8 cellular contexts compared by ENCODE assay signal in the genomic region with DNA sequence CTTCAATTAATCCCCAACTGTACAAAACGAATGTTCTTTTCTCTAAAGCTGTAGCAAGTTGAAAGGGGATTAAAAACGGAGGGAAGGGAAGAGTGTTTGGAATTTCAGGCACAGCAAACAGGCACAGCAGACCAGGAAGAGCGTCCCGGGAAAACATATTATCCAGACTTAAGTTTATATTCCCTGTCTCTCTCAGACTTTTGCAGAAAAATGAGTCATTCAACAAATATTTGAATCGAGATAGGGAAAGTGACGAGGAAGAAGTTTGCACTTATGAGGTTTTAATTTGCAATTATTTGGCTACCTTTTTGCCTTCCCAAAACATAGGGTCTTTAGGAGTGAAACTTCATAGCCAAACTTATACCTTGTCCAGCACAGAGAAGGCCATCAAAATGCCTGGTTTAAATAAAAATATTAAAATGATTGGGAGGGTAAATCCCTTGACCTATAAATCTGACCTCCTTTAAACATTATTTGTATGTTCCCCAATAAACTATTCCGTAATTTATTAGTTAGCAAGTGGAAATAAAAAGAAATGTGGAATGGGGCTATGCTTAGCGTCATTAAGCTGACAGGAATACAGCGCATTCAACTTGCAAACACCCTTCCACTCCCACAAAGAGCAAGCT. TPM values are rescaled to one million over a fixed set of nuclear protein-coding genes. Genes with fewer than 3 reads are reported as not detected.
A peak's percentile ranks its signal among the peaks of the same experiment; 100 is the strongest.
DNase-seq lines count a peak whose midpoint lies in the region; ATAC-seq and TF ChIP-seq lines count a peak whose summit lies in the region.

No MANE protein-coding gene starts in this region.

- peak overlapping the region; percentile 52; the same call in 1 of the 2 replicates for H2AFZ ChIP-seq in Loucy (ENCODE audit: low read length)

- H3K9me2 ChIP-seq in Loucy (replicated peaks; ENCODE audit: low read depth, low read length) = no peaks in the 10 kb centered on the region

- peaks cover 6% of the 10 kb centered on the region; the same call in 1 of the 2 replicates for H3F3A ChIP-seq in Loucy (ENCODE audit: low read depth)

- no peaks in the 10 kb centered on the region for H4K20me1 ChIP-seq in BLaER1 treated with 17β-estradiol and CSF1 and Interleukin-3, amounts not matched to agents 10 nM and 100 nM
- no peaks in the 10 kb centered on the region for H4K20me1 ChIP-seq in Loucy (ENCODE audit: insufficient read depth, low read length, poor library complexity, severe bottlenecking)

- H3K36me3 ChIP-seq in BLaER1 treated with 17β-estradiol and CSF1 and Interleukin-3, amounts not matched to agents 10 nM and 100 nM = peaks cover 0 to 9% (median 0%) of the 10 kb centered on the region in 11 experiments; a peak in 5 of 22 replicates
- no peaks in the 10 kb centered on the region for H3K36me3 ChIP-seq in Loucy (ENCODE audit: insufficient read depth, low read length)

- peak; percentile 78 for ATAC-seq in GM21576 (IDR thresholded peaks at IDR 0.05; ENCODE audit: unreplicated experiment)

- DNase-seq in cerebellum (ENCODE audit: low spot score) (peak; percentile 94), NK-92 (lab: John Stamatoyannopoulos, UW; ENCODE audit: unreplicated experiment) (no peak), NCI-H128 (lab: John Stamatoyannopoulos, UW; ENCODE audit: unreplicated experiment) (no peak), nucleus accumbens (lab: John Stamatoyannopoulos, UW) (no peak)

- H3K4me3 ChIP-seq in BLaER1 treated with 17β-estradiol and CSF1 and Interleukin-3, amounts not matched to agents 10 nM and 100 nM = peak overlapping the region; percentile 40 to 73 (median 60); a peak in 14 of 20 replicates
- H3K4me3 ChIP-seq in Loucy (ENCODE audit: low read length, poor library complexity, severe bottlenecking) (peak overlapping the region; percentile 58), mononuclear cell (ENCODE audit: low read length) (peak overlapping the region; percentile 55)

- H3K27me3 ChIP-seq in BLaER1 treated with 17β-estradiol and CSF1 and Interleukin-3, amounts not matched to agents 10 nM and 100 nM = no peaks in the 10 kb centered on the region
- H3K27me3 ChIP-seq in Loucy (ENCODE audit: insufficient read depth, low read length, poor library complexity, severe bottlenecking) (no peaks in the 10 kb centered on the region), mononuclear cell (ENCODE audit: insufficient read depth, low read length) (no peaks in the 10 kb centered on the region)

- H3K9me3 ChIP-seq in BLaER1 treated with 17β-estradiol and CSF1 and Interleukin-3, amounts not matched to agents 10 nM and 100 nM (replicated peaks in 1 of 11) = peaks cover 17 to 35% (median 33%) of the 10 kb centered on the region in 11 experiments
- H3K9me3 ChIP-seq in Loucy (ENCODE audit: insufficient read depth, low read depth, low read length) = no peaks in the 10 kb centered on the region
- H3K9me3 ChIP-seq in mononuclear cell (ENCODE audit: low read depth, low read length) = no peaks in the 10 kb centered on the region

- no peaks in the 10 kb centered on the region for H3K79me2 ChIP-seq in Loucy (ENCODE audit: insufficient read depth, low read length)

- H3K27ac ChIP-seq in BLaER1 treated with 17β-estradiol and CSF1 and Interleukin-3, amounts not matched to agents 10 nM and 100 nM = peak overlapping the region in 10 of 11 experiments; percentile 57 to 88 (median 76); a peak in 18 of 22 replicates

- peak overlapping the region; percentile 49 to 91 (median 81); a peak in 21 of 22 replicates for H3K4me2 ChIP-seq in BLaER1 treated with 17β-estradiol and CSF1 and Interleukin-3, amounts not matched to agents 10 nM and 100 nM
- H3K4me2 ChIP-seq in Loucy (ENCODE audit: low read depth, low read length, poor library complexity, severe bottlenecking) = peak overlapping the region; percentile 67

- TF ChIP-seq CTCF in Loucy (conservative IDR thresholded peaks at IDR 0.05; ENCODE audit: low read length) = no peak

- H3K9ac ChIP-seq in BLaER1 treated with 17β-estradiol and CSF1 and Interleukin-3, amounts not matched to agents 10 nM and 100 nM = peak overlapping the region in 9 of 11 experiments; percentile 41 to 84 (median 79); a peak in 15 of 22 replicates
- peak overlapping the region; percentile 70 for H3K9ac ChIP-seq in Loucy (ENCODE audit: low read depth, low read length, poor library complexity, severe bottlenecking)

- H3K4me1 ChIP-seq in BLaER1 treated with 17β-estradiol and CSF1 and Interleukin-3, amounts not matched to agents 10 nM and 100 nM = peaks cover 15 to 20% (median 16%) of the 10 kb centered on the region in 10 experiments; a peak in 19 of 20 replicates
- peaks cover 12% of the 10 kb centered on the region for H3K4me1 ChIP-seq in Loucy (ENCODE audit: insufficient read depth, low read length, poor library complexity, severe bottlenecking)
- H3K4me1 ChIP-seq in mononuclear cell (ENCODE audit: insufficient read depth, low read length) = peaks cover 14% of the 10 kb centered on the region

RNA-seq across cellular contexts. Expression of a gene that starts 16.0 kb away (rescaled TPM):
- total RNA-seq in cerebellum (1.5 TPM), mononuclear cell (1.5 TPM)
